ENCODE assay signal across 7 cellular contexts in genomic region chr22:39225591-39225990, GRCh38. TPM values are rescaled to one million over a fixed set of nuclear protein-coding genes. Genes with fewer than 3 reads are reported as not detected.
"Had no signal": no experiment of that assay in that cellular context is flagged by ENCODE, and none has a peak within 500 bp of the region (broad histone marks: within the 10 kb centered on the region; RNA-seq: fewer than 3 reads in every experiment).

No MANE protein-coding gene starts in this region.

- H3K4me3 ChIP-seq: K562 had no signal

- H3K27ac ChIP-seq: HL-60 had no signal

- ATAC-seq: HepG2, K562 had no signal

- H3K4me3 Mint-ChIP-seq: IgD-negative memory B cell had no signal

- FAIRE-seq: HepG2, HTR-8/SVneo, K562 had no signal

- DNase-seq: IMR-90, KBM-7 had no signal

RNA-seq across cellular contexts. Expression of gene PDGFB, which starts 19.2 kb away (rescaled TPM):
- total RNA-seq: IMR-90 had no signal
